8 cellular contexts compared by ENCODE assay signal in the genomic region with DNA sequence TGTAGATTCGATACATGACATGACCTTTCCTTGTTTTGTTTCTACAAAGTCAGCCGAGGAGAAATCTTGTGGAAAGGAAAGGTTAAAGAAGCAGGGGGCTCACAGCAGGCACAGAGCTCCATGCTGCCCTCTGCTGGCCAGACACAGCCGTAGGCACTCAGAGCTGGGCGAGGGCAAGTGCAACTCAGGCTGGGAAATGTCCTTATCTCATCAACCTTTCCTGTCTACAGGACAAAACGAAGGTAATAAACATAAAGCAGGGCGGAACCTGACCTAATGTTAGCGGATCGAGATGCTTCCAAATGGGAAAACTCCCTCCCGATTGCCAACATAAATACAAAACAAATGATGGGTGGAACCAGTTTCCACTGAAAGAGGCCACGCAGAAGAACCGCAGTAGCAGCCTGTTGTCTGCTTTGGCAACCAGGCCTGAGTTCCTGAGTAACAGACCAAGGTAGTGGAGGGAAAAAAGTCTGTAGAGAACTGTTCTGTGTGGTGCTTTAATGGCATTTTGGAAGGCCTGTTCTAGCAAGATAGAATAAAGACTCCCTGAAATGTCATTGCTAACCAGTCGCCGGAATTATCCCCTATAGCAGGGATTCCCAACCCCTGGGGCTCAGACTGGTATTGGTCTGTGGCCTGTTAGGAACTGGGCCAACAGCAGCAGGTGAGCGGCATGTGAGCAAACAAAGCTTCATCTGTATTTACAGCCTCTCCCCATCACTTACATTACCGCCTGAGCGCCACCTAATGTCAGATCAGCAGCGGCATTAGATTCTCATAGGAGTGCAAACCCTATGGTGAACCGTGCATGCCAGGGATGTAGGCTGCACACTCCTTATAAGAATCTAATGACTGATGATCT.
DNase-seq lines count a peak whose midpoint lies in the region; ATAC-seq lines count a peak whose summit lies in the region.

No MANE protein-coding gene starts in this region.

- H3K4me1 Mint-ChIP-seq in activated CD4-positive, alpha-beta T cell treated with anti-CD3 and anti-CD28 coated beads, Interleukin-2, amount 10 ng/mL, durations not matched to agents 7 days and 5 days = peaks cover 4% of the 10 kb centered on the region

- CTCF ChIA-PET in activated CD4-positive, alpha-beta T cell treated with anti-CD3 and anti-CD28 coated beads, Interleukin-2, amount 10 ng/mL, durations not matched to agents 7 days and 5 days (lab: Charles Lee) = interaction anchor here (0.5 to 1.8 kb wide), 14 partner anchors 9 to 86 kb away, joined by 3 to 6 read pairs (median 3); no protein-coding TSS in a partner anchor

- peaks cover 30% of the 10 kb centered on the region for H3K36me3 Mint-ChIP-seq in activated CD4-positive, alpha-beta T cell treated with anti-CD3 and anti-CD28 coated beads, Interleukin-2, amount 10 ng/mL, durations not matched to agents 7 days and 5 days (ENCODE audit: low read depth)

- DNase-seq in AG20443 (ENCODE audit: low spot score) = peak; percentile 84
- DNase-seq in GM19240 (ENCODE audit: insufficient read length, low spot score) = peak; percentile 30
- DNase-seq in NCI-H524 (lab: John Stamatoyannopoulos, UW) = peak; percentile 50 to 75
- DNase-seq in activated CD4-positive, alpha-beta T cell treated with anti-CD3 and anti-CD28 coated beads, Interleukin-2, amount 10 ng/mL, durations not matched to agents 7 days and 5 days = peak; percentile 66
- peak; percentile 78 for DNase-seq in ecto neural progenitor cell (ENCODE audit: low spot score)
- peak; percentile 84 for DNase-seq in medulla oblongata (ENCODE audit: extremely low spot score)
- peak; percentile 43 for DNase-seq in stimulated activated CD8-positive, alpha-beta memory T cell treated with anti-CD3 and anti-CD28 coated beads, Interleukin-15, amount 100 ng/mL, for 24 hours (ENCODE audit: low read depth)

- no peak overlapping the region for H3K27ac Mint-ChIP-seq in activated CD4-positive, alpha-beta T cell treated with anti-CD3 and anti-CD28 coated beads, Interleukin-2, amount 10 ng/mL, durations not matched to agents 7 days and 5 days

- no peak overlapping the region for H3K4me3 Mint-ChIP-seq in activated CD4-positive, alpha-beta T cell treated with anti-CD3 and anti-CD28 coated beads, Interleukin-2, amount 10 ng/mL, durations not matched to agents 7 days and 5 days

- no peaks in the 10 kb centered on the region for H3K9me3 Mint-ChIP-seq in activated CD4-positive, alpha-beta T cell treated with anti-CD3 and anti-CD28 coated beads, Interleukin-2, amount 10 ng/mL, durations not matched to agents 7 days and 5 days

- peak; percentile 93 for ATAC-seq in HG03460 (IDR thresholded peaks at IDR 0.05; ENCODE audit: unreplicated experiment)

- H3K27me3 Mint-ChIP-seq in activated CD4-positive, alpha-beta T cell treated with anti-CD3 and anti-CD28 coated beads, Interleukin-2, amount 10 ng/mL, durations not matched to agents 7 days and 5 days = no peaks in the 10 kb centered on the region

- POLR2A ChIA-PET in activated CD4-positive, alpha-beta T cell treated with anti-CD3 and anti-CD28 coated beads, Interleukin-2, amount 10 ng/mL, durations not matched to agents 7 days and 5 days (lab: Charles Lee) = no interaction called here

Comparison
In these comparisons a context has a peak if more than half of its experiments do, and no peak if none do; other contexts are left out.
1. Peak in every context shown above with its lines: DNase-seq and ATAC-seq.
2. DNase-seq: peak in every context shown above with its lines; median percentile 84 in AG20443; 84 in medulla oblongata; 78 in ecto neural progenitor cell; 66 in activated CD4-positive, alpha-beta T cell treated with anti-CD3 and anti-CD28 coated beads, Interleukin-2, amount 10 ng/mL, durations not matched to agents 7 days and 5 days; 62 in NCI-H524; 43 in stimulated activated CD8-positive, alpha-beta memory T cell treated with anti-CD3 and anti-CD28 coated beads, Interleukin-15, amount 100 ng/mL, for 24 hours; 30 in GM19240.